ENCODE assay signal across 24 cellular contexts in the genomic region with DNA sequence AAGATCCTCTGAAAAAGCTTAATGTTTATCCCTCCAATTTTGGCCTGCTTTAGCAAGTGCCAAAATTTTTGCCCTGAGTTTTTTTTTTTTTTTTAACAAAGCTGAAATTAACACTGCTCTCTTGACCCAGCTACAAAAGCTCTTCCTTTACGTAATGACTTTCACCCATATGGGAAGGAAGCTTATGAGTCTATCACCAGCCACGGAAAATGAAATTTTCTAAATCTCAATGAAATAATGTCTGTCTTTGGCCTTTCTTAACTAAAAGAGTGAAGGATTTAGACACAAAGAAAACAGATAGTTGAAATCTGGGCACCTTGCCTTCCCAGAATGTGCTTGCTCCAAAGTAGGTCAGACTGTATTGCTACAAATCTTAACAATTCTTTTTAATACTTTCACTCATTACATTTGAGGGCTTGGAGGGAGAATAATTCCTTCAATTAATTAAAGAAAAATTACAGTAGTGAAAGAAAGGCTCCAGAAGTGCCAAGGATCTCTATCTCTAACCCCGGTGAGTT.
"Had no signal": no experiment of that assay in that cellular context is flagged by ENCODE, and none has a peak within 500 bp of the region (broad histone marks: within the 10 kb centered on the region; RNA-seq: fewer than 3 reads in every experiment).

No MANE protein-coding gene starts in this region.

- H3K9me3 ChIP-seq: mucosa of descending colon, neutrophil, pancreas, right lobe of liver, tibial nerve, upper lobe of left lung had no signal

- H3K4me3 ChIP-seq: dorsolateral prefrontal cortex, lung, mucosa of descending colon, pancreas, right lobe of liver, tibial nerve, upper lobe of left lung had no signal

- H3K4me1 ChIP-seq: foreskin keratinocyte, pancreas, right lobe of liver, upper lobe of left lung had no signal

- DNase-seq: dorsolateral prefrontal cortex; effector CD4-positive, alpha-beta T cell; foreskin keratinocyte; immature natural killer cell; islet precursor cell; kidney glomerular epithelial cell; mesenchymal stem cell; mucosa of descending colon; naive B cell; pancreas; retina; right lobe of liver; small intestine; stimulated activated CD4-positive, alpha-beta T cell treated with anti-CD3 and anti-CD28 coated beads, Interleukin-12 subunit alpha, Interleukin-12 subunit beta, amount 100 ng/mL, for 4 hours; stimulated activated CD4-positive, alpha-beta T cell treated with anti-CD3 and anti-CD28 coated beads, Interleukin-1b, Interleukin-23, amount 100 ng/mL, for 48 hours; stimulated activated CD4-positive, alpha-beta T cell treated with anti-CD3 and anti-CD28 coated beads, Interleukin-4, amount 100 ng/mL, for 1 hour; stimulated activated CD8-positive, alpha-beta memory T cell treated with anti-CD3 and anti-CD28 coated beads, Interleukin-4, amount 100 ng/mL, for 48 hours; stimulated activated naive CD4-positive, alpha-beta T cell; stimulated activated naive CD8-positive, alpha-beta T cell treated with anti-CD3 and anti-CD28 coated beads, Interleukin-15, amount 100 ng/mL, for 72 hours; upper lobe of left lung had no signal

- ATAC-seq: foreskin keratinocyte; mucosa of descending colon; natural killer cell treated with Interleukin-12 subunit alpha and Interleukin-12 subunit beta and Interleukin-15 and Interleukin-18, amount 100 ng/mL, for 72 hours; pancreas; right lobe of liver; stimulated activated naive CD8-positive, alpha-beta T cell treated with anti-CD3 and anti-CD28 coated beads, Interleukin-15, amount 100 ng/mL, for 72 hours had no signal

- H3K27ac ChIP-seq: dorsolateral prefrontal cortex, foreskin keratinocyte, neutrophil, pancreas, right lobe of liver, upper lobe of left lung had no signal

- H3K27me3 ChIP-seq: dorsolateral prefrontal cortex, neutrophil, pancreas, right lobe of liver, tibial nerve, upper lobe of left lung had no signal

- H3K36me3 ChIP-seq: neutrophil, pancreas, right lobe of liver, tibial nerve, upper lobe of left lung had no signal
